Comparison of ENCODE assay signal across 21 cellular contexts in the genomic region with DNA sequence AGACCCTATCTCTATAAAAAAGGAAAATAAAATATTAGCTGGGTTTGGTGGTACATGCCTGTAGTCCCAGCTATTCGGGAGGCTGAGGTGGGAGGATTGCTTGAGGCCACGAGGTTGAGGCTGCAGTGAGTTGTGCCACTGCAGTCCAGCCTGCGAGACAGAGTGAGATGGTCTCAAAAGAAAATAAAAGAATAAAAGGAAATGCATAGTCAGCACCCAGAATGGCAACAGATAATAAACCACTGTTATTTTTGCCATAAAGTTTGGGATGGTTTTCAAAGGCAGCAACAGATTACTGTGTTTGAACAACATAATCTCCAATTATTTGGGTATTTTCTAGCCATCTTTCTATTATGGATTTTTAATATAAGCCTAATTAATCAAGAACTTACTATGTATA.
"Had no signal": no experiment of that assay in that cellular context is flagged by ENCODE, and none has a peak within 500 bp of the region (broad histone marks: within the 10 kb centered on the region; RNA-seq: fewer than 3 reads in every experiment).

No MANE protein-coding gene starts in this region.

- H3K4me2 ChIP-seq: KMS-11, SK-N-SH had no signal

- H3K27ac ChIP-seq: HL-60, KMS-11, RWPE1 had no signal

- H3K9ac ChIP-seq: KMS-11, SK-N-SH had no signal

- FAIRE-seq: HTR-8/SVneo, RCC 7860 had no signal

- H3K9me3 ChIP-seq: SK-N-SH had no signal

- DNase-seq: Kasumi-1, MM.1S, NCI-H1092 treated with DMSO at 0.1 percent for 48 hours, NCI-H1436, NCI-H187, NCI-H2029, NCI-H2081 treated with DMSO at 0.1 percent for 48 hours, NCI-H2171, NCI-H226, NCI-H446, NCI-H510A, NCI-H524 treated with DMSO at 0.1 percent for 48 hours, NCI-H69, NCI-H774, SHP77, SK-N-SH had no signal
